1 cellular context compared by ENCODE assay signal in the genomic region with DNA sequence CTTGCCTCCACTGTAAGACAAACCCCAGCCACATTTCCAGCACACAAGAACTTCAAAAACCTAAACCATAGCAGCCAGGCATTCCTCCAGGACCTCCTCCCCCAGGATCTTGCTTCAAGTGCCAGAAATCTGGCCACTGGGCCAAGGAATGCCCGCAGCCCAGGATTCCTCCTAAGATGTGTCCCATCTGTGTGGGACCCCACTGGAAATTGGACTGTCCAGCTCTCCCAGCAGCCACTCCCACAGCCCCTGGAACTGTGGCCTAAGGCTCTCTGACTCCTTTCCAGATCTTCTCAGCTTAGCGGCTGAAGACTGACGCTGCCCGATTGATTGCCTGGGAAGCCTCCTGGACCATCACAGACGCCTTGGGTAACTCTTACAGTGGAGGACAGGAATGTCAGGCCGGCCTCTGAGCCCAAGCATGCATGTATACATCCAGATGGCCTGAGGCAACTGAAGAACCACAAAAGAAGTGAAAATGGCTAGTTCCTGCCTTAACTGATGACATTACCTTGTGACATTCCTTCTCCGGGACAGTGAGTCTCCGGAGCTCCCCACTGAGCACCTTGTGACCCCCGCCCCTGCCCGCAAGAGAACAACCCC.
A peak's percentile ranks its signal among the peaks of the same experiment; 100 is the strongest.
TF ChIP-seq lines count a peak whose summit lies in the region.

No MANE protein-coding gene starts in this region.

TF ChIP-seq in H1, 55 proteins besides CTCF, POLR2A, EP300 and RAD21:
- TF ChIP-seq TEAD4 (IDR thresholded peaks at IDR 0.05; ENCODE audit: low read depth, low read length), result 0 out of 2 replicates have a peak, but pooled peaks have one; percentile 1
TF ChIP-seq in H1: peak in this region for 1; not testable (repeated sequence) for 54.
